In the genomic region with DNA sequence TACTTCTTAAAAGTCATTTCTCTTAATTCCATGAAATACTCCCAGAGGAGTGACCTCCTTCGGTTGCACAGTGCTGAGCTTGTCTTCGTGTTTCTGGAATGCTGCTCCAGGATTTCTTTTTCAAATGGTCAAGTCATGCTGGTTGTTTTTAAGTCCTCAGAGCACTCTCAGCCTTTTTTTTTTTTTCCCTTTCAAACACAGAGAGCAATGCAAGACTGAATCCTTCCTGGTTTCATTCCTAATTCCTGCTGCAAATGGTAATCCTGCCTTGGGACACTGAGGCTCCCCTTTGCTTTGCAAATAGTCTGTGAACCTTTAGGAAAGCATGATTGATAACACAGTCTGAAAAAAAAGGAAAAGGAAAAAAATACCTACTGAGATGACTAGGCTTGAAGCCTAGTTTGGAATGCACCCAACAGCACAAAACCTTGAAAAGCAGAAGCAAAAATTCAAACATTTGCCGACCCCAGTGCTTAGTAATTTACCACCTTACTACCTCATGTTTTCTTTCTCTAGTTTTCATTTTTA, we compare ENCODE assay signal across 15 cellular contexts.
DNase-seq lines count a peak whose midpoint lies in the region; ATAC-seq and TF ChIP-seq lines count a peak whose summit lies in the region.
"Had no signal": no experiment of that assay in that cellular context is flagged by ENCODE, and none has a peak within 500 bp of the region (broad histone marks: within the 10 kb centered on the region; RNA-seq: fewer than 3 reads in every experiment).

No MANE protein-coding gene starts in this region.

- no peak for TF ChIP-seq POLR2A in sigmoid colon (IDR thresholded peaks at IDR 0.05)

- peaks cover 13% of the 10 kb centered on the region for H3K36me3 ChIP-seq in OCI-LY3 (replicated peaks; ENCODE audit: low read depth, low read length)
- no peaks in the 10 kb centered on the region for H3K36me3 ChIP-seq in sigmoid colon
- H3K36me3 ChIP-seq: ascending aorta, gastrocnemius medialis, SJCRH30 had no signal

- H3K4me2 ChIP-seq in OCI-LY3 (ENCODE audit: low read length), result peak overlapping the region; percentile 82

- no peaks in the 10 kb centered on the region for H3K27me3 Mint-ChIP-seq in glutamatergic neuron (ENCODE audit: unreplicated experiment)

- peak overlapping the region; percentile 59 for H3K9ac ChIP-seq in OCI-LY3 (ENCODE audit: low read length)

- H3K4me3 ChIP-seq in OCI-LY3 (ENCODE audit: low read length), result peak overlapping the region; percentile 54
- H3K4me3 ChIP-seq in sigmoid colon, result no peak overlapping the region
- H3K4me3 ChIP-seq: gastrocnemius medialis, SJCRH30 had no signal

- H3K36me3 Mint-ChIP-seq in glutamatergic neuron (ENCODE audit: unreplicated experiment), result peaks cover 9% of the 10 kb centered on the region

- peaks cover 50% of the 10 kb centered on the region for H3K4me1 ChIP-seq in OCI-LY3 (ENCODE audit: low read length)
- peaks cover 0 to 17% (median 14%) of the 10 kb centered on the region in 4 donors for H3K4me1 ChIP-seq in sigmoid colon
- H3K4me1 ChIP-seq: SJCRH30 had no signal

- H2AFZ ChIP-seq in OCI-LY3 (ENCODE audit: low read depth, low read length), result no peak overlapping the region

- H3K27ac Mint-ChIP-seq in glutamatergic neuron (ENCODE audit: unreplicated experiment), result no peak overlapping the region
- H3K27ac Mint-ChIP-seq: activated CD8-positive, alpha-beta T cell treated with anti-CD3 and anti-CD28 coated beads, Interleukin-2, amount 10 ng/mL, durations not matched to agents 7 days and 5 days had no signal

- DNase-seq in Right ventricle myocardium superior (no peak), cardiac septum (ENCODE audit: low spot score) (no peak), left ventricle myocardium superior (no peak), sigmoid colon (no peak), NCI-H1417 treated with DMSO at 0.1 percent for 48 hours (lab: John Stamatoyannopoulos, UW) (no peak), NCI-H82 (lab: John Stamatoyannopoulos, UW) (no peak), glutamatergic neuron (no peak)
- DNase-seq: activated CD8-positive, alpha-beta T cell treated with anti-CD3 and anti-CD28 coated beads, Interleukin-2, amount 10 ng/mL, durations not matched to agents 7 days and 5 days; gastrocnemius medialis; NCI-H2171 treated with DMSO at 0.1 percent for 48 hours; SJCRH30; stimulated activated CD4-positive, alpha-beta T cell treated with anti-CD3 and anti-CD28 coated beads, Interleukin-4, amount 100 ng/mL, for 1 hour had no signal

- H3K9me3 ChIP-seq in OCI-LY3 (ENCODE audit: insufficient read depth, low read length) (peaks cover 11% of the 10 kb centered on the region; the same call in 1 of the 2 replicates), sigmoid colon (no peaks in the 10 kb centered on the region)
- H3K9me3 ChIP-seq: gastrocnemius medialis, SJCRH30 had no signal

- H3K79me2 ChIP-seq in OCI-LY3 (ENCODE audit: low read length), result no peaks in the 10 kb centered on the region

- H3K27me3 ChIP-seq in OCI-LY3 (ENCODE audit: low read depth, low read length) (no peaks in the 10 kb centered on the region), sigmoid colon (no peaks in the 10 kb centered on the region)
- H3K27me3 ChIP-seq: ascending aorta, gastrocnemius medialis, SJCRH30 had no signal

- no peaks in the 10 kb centered on the region for H4K20me1 ChIP-seq in OCI-LY3 (ENCODE audit: insufficient read depth, low read length)

- no peak for TF ChIP-seq EP300 in sigmoid colon (IDR thresholded peaks at IDR 0.05)

- H3K4me3 Mint-ChIP-seq in glutamatergic neuron (ENCODE audit: unreplicated experiment), result no peak overlapping the region
- H3K4me3 Mint-ChIP-seq: activated CD8-positive, alpha-beta T cell treated with anti-CD3 and anti-CD28 coated beads, Interleukin-2, amount 10 ng/mL, durations not matched to agents 7 days and 5 days had no signal

- peaks cover 2% of the 10 kb centered on the region for H3K4me1 Mint-ChIP-seq in glutamatergic neuron (ENCODE audit: low read depth, unreplicated experiment)

- H3K9me3 Mint-ChIP-seq in glutamatergic neuron (ENCODE audit: unreplicated experiment), result peaks cover 4% of the 10 kb centered on the region

- H3K27ac ChIP-seq in OCI-LY3 (ENCODE audit: low read length) (peak overlapping the region; percentile 89), sigmoid colon (peak overlapping the region in 2 of 4 donors; percentile 12 to 27)
- H3K27ac ChIP-seq: gastrocnemius medialis, HL-60, SJCRH30 had no signal

- intact Hi-C loops in Right ventricle myocardium superior (cut with DNase I), result no loop called here
- intact Hi-C loops in cardiac septum (cut with DNase I), result no loop called here
- intact Hi-C loops in left ventricle myocardium superior (cut with micrococcal nuclease), result no loop called here
- intact Hi-C loops in sigmoid colon (cut with DNase I), result no loop called here

- 10 to 13% methylated on average over 3 of the region's 3 CpGs for WGBS in sigmoid colon, 2 donors

- no peak for TF ChIP-seq CTCF in OCI-LY3 (IDR thresholded peaks at IDR 0.05; ENCODE audit: low read depth, low read length)
- no peak for TF ChIP-seq CTCF in sigmoid colon (IDR thresholded peaks at IDR 0.05)
- TF ChIP-seq CTCF in glutamatergic neuron (IDR thresholded peaks at IDR 0.05; ENCODE audit: partially characterized antibody, unreplicated experiment), result no peak

- ATAC-seq in Right ventricle myocardium superior (ENCODE audit: poor library complexity), result peak; percentile 79
- peak; percentile 91 for ATAC-seq in left ventricle myocardium superior
- ATAC-seq: activated CD8-positive, alpha-beta T cell treated with anti-CD3 and anti-CD28 coated beads, Interleukin-2, amount 10 ng/mL, durations not matched to agents 7 days and 5 days; gastrocnemius medialis had no signal
